ENCODE assay signal across 2 cellular contexts in genomic region chr6:142138876-142139275, GRCh38.
TF ChIP-seq lines count a peak whose summit lies in the region.

No MANE protein-coding gene starts in this region.

TF ChIP-seq in HepG2, 621 proteins besides CTCF, POLR2A, EP300 and RAD21:
- peak; percentile 21; the same call in 1 of the 2 replicates for TF ChIP-seq CEBPB (IDR thresholded peaks at IDR 0.05; ENCODE audit: borderline replicate concordance, low read depth, low read length)
- TF ChIP-seq TEF (CRISPR knock-in tag; IDR thresholded peaks at IDR 0.05) = no peak

TF ChIP-seq in IMR-90, 13 proteins besides CTCF, POLR2A, EP300 and RAD21:
- peak; percentile 52 for TF ChIP-seq CEBPB (IDR thresholded peaks at IDR 0.05; ENCODE audit: low read depth, low read length)
- no peak for TF ChIP-seq MAZ (IDR thresholded peaks at IDR 0.05; ENCODE audit: borderline replicate concordance, low read depth, low read length)
